In the genomic region with DNA sequence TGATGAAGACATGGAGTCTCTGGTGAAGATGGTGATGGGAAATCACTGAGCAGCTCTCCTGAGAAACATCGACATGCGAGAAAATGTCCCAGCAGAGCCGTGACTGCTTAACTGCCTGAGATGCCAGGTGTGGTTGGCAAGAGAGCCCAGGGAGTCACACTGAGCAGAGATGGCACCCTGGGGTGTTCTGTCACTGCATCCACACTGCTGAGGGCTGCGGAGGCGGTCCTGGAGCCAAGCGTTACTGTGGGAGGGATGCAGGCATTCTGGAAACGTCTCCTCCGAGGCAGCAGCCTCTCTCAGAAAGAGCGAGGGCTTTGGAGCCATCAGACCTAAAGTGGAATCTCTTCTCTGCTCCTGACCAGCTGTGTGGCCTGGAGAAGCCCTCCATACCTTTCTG, we compare ENCODE assay signal across 27 cellular contexts. TPM values are rescaled to one million over a fixed set of nuclear protein-coding genes. Genes with fewer than 3 reads are reported as not detected.
"Had no signal": no experiment of that assay in that cellular context is flagged by ENCODE, and none has a peak within 500 bp of the region (broad histone marks: within the 10 kb centered on the region; RNA-seq: fewer than 3 reads in every experiment).

No MANE protein-coding gene starts in this region.

- H3K4me3 ChIP-seq: ascending aorta, cardiac muscle cell, MG63 had no signal

- H3K36me3 ChIP-seq: ascending aorta, cardiac muscle cell, MG63 had no signal

- H3K9me3 ChIP-seq: ascending aorta, MG63 had no signal

- DNase-seq: activated CD4-positive, alpha-beta T cell treated with anti-CD3 and anti-CD28 coated beads, Interleukin-2, amount 10 ng/mL, durations not matched to agents 7 days and 5 days; activated CD4-positive, alpha-beta T cell treated with anti-CD3 and anti-CD28 coated beads, Interleukin-2, amount 50 U/mL, for 48 hours; activated CD8-positive, alpha-beta T cell treated with anti-CD3 and anti-CD28 coated beads, Interleukin-2, amount 10 ng/mL, durations not matched to agents 7 days and 5 days; activated gamma-delta T cell; activated naive CD4-positive, alpha-beta T cell treated with Interleukin-2 at 50 U/mL for 16 hours; activated naive CD8-positive, alpha-beta T cell treated with anti-CD3 and anti-CD28 coated beads, Interleukin-2, amount 10 ng/mL, durations not matched to agents 7 days and 5 days; activated T-cell treated with anti-CD3 and anti-CD28 coated beads, Interleukin-2, amount 50 U/mL, for 24 hours; amygdala; Kasumi-1; KG1; MG63; NCI-H1048; NCI-H1105 treated with DMSO at 0.1 percent for 48 hours; NCI-H146; NCI-H187; NCI-H2029 treated with DMSO at 0.1 percent for 48 hours; NCI-H2107; NCI-H2171; NCI-H446 treated with DMSO at 0.1 percent for 48 hours; NCI-H524; Right ventricle myocardium superior had no signal

- ATAC-seq: activated CD8-positive, alpha-beta T cell treated with anti-CD3 and anti-CD28 coated beads, Interleukin-2, amount 10 ng/mL, durations not matched to agents 7 days and 5 days had no signal

- H3K36me3 Mint-ChIP-seq: activated naive CD4-positive, alpha-beta T cell treated with anti-CD3 and anti-CD28 coated beads, Interleukin-2, amount 50 U/mL, for 24 hours; activated naive CD8-positive, alpha-beta T cell treated with anti-CD3 and anti-CD28 coated beads, Interleukin-2, amount 10 ng/mL, durations not matched to agents 7 days and 5 days had no signal

- H3K27me3 ChIP-seq: ascending aorta, cardiac muscle cell, MG63 had no signal

- H3K27ac Mint-ChIP-seq: activated CD4-positive, alpha-beta T cell treated with anti-CD3 and anti-CD28 coated beads, Interleukin-2, amount 10 ng/mL, durations not matched to agents 7 days and 5 days; activated CD8-positive, alpha-beta T cell treated with anti-CD3 and anti-CD28 coated beads, Interleukin-2, amount 10 ng/mL, durations not matched to agents 7 days and 5 days; activated naive CD4-positive, alpha-beta T cell treated with anti-CD3 and anti-CD28 coated beads, Interleukin-2, amount 50 U/mL, for 24 hours; activated naive CD8-positive, alpha-beta T cell treated with anti-CD3 and anti-CD28 coated beads, Interleukin-2, amount 10 ng/mL, durations not matched to agents 7 days and 5 days; activated T-cell treated with anti-CD3 and anti-CD28 coated beads, Interleukin-2, amount 50 U/mL, for 24 hours; activated T-helper 2 cell treated with anti-CD3 and anti-CD28 coated beads, Interferon-gamma antibody, Interleukin-2, Interleukin-4, amounts not matched to agents 10 μg/mL and 5 μg/mL and 100 μg/mL, durations not matched to agents 14 hours and 24 hours and 36 hours; T-helper 1 cell treated with Interleukin-12 subunit alpha and Interleukin-12 subunit beta and Interleukin-4 antibody, amounts not matched to agents 30 μg/mL and 1 μg/mL, for 36 hours; T-helper 2 cell treated with Interferon-gamma antibody and Interleukin-4, amounts not matched to agents 5 μg/mL and 100 μg/mL, for 36 hours had no signal

- H3K4me1 Mint-ChIP-seq: activated CD4-positive, alpha-beta T cell treated with anti-CD3 and anti-CD28 coated beads, Interleukin-2, amount 10 ng/mL, durations not matched to agents 7 days and 5 days; activated naive CD4-positive, alpha-beta T cell treated with anti-CD3 and anti-CD28 coated beads, Interleukin-2, amount 50 U/mL, for 24 hours; activated naive CD8-positive, alpha-beta T cell treated with anti-CD3 and anti-CD28 coated beads, Interleukin-2, amount 10 ng/mL, durations not matched to agents 7 days and 5 days had no signal

- H3K4me3 Mint-ChIP-seq: activated CD4-positive, alpha-beta T cell treated with anti-CD3 and anti-CD28 coated beads, Interleukin-2, amount 10 ng/mL, durations not matched to agents 7 days and 5 days; activated CD8-positive, alpha-beta T cell treated with anti-CD3 and anti-CD28 coated beads, Interleukin-2, amount 10 ng/mL, durations not matched to agents 7 days and 5 days; activated naive CD4-positive, alpha-beta T cell treated with anti-CD3 and anti-CD28 coated beads, Interleukin-2, amount 50 U/mL, for 24 hours; activated naive CD8-positive, alpha-beta T cell treated with anti-CD3 and anti-CD28 coated beads, Interleukin-2, amount 10 ng/mL, durations not matched to agents 7 days and 5 days; activated T-cell treated with anti-CD3 and anti-CD28 coated beads, Interleukin-2, amount 50 U/mL, for 24 hours; T-helper 1 cell treated with Interleukin-12 subunit alpha and Interleukin-12 subunit beta and Interleukin-4 antibody, amounts not matched to agents 30 μg/mL and 1 μg/mL, for 36 hours; T-helper 2 cell treated with Interferon-gamma antibody and Interleukin-4, amounts not matched to agents 5 μg/mL and 100 μg/mL, for 36 hours had no signal

- H3K27me3 Mint-ChIP-seq: activated naive CD4-positive, alpha-beta T cell treated with anti-CD3 and anti-CD28 coated beads, Interleukin-2, amount 50 U/mL, for 24 hours; activated naive CD8-positive, alpha-beta T cell treated with anti-CD3 and anti-CD28 coated beads, Interleukin-2, amount 10 ng/mL, durations not matched to agents 7 days and 5 days; activated T-cell treated with anti-CD3 and anti-CD28 coated beads, Interleukin-2, amount 50 U/mL, for 24 hours had no signal

- H3K9me3 Mint-ChIP-seq: activated CD4-positive, alpha-beta T cell treated with anti-CD3 and anti-CD28 coated beads, Interleukin-2, amount 10 ng/mL, durations not matched to agents 7 days and 5 days; activated naive CD4-positive, alpha-beta T cell treated with anti-CD3 and anti-CD28 coated beads, Interleukin-2, amount 50 U/mL, for 24 hours; activated naive CD8-positive, alpha-beta T cell treated with anti-CD3 and anti-CD28 coated beads, Interleukin-2, amount 10 ng/mL, durations not matched to agents 7 days and 5 days; activated T-cell treated with anti-CD3 and anti-CD28 coated beads, Interleukin-2, amount 50 U/mL, for 24 hours; activated T-helper 2 cell treated with anti-CD3 and anti-CD28 coated beads, Interferon-gamma antibody, Interleukin-2, Interleukin-4, amounts not matched to agents 10 μg/mL and 5 μg/mL and 100 μg/mL, durations not matched to agents 14 hours and 24 hours and 36 hours; T-helper 1 cell treated with Interleukin-12 subunit alpha and Interleukin-12 subunit beta and Interleukin-4 antibody, amounts not matched to agents 30 μg/mL and 1 μg/mL, for 36 hours; T-helper 2 cell treated with Interferon-gamma antibody and Interleukin-4, amounts not matched to agents 5 μg/mL and 100 μg/mL, for 36 hours had no signal

- H3K27ac ChIP-seq: ascending aorta, cardiac muscle cell had no signal

RNA-seq across cellular contexts. Expression of a gene that starts 57.2 kb away (rescaled TPM):
- total RNA-seq: activated CD8-positive, alpha-beta T cell treated with anti-CD3 and anti-CD28 coated beads, Interleukin-2, amount 10 ng/mL, durations not matched to agents 7 days and 5 days; activated T-helper 2 cell treated with anti-CD3 and anti-CD28 coated beads, Interferon-gamma antibody, Interleukin-2, Interleukin-4, amounts not matched to agents 10 μg/mL and 5 μg/mL and 100 μg/mL, durations not matched to agents 14 hours and 24 hours and 36 hours had no signal
